8 cellular contexts compared by ENCODE assay signal in the genomic region with DNA sequence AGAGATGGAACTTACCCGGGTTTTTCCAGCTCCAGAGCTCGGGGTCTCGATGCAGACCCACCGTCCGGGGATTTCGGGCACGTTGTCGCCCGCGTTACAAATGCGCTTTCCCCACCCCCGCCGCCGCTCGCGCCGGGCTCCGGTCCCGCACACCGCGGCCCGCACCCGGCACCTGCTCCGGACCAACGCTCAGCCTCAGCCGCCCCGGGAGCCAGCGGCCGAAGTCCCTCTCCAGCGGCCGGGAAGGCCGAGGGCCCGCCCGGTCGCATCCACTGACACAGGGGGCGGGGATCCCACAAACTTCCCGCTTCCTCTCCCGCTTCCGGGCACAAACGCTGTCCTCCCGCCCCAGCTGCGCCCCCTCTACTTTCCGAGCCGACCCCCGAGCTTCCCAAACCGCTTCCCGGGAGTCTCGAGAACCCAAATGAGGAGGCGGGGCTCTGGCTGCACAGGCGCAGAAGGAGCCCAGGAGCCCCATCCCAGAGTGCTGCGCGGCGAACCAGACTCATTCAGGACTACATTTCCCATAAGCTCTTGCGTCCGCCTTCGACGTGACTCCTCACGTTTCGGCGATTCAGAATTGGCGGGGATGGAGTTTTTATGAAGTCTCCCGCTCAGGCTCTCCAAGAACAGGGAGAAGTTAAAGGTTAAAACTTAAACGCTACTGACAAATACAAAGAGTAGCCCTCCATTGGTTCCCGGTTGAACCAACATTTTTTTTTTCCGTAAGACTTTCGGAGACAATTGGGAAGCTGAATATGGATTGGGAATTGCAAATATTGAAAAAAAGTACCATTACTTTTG. TPM values are rescaled to one million over a fixed set of nuclear protein-coding genes. Genes with fewer than 3 reads are reported as not detected.
DNase-seq lines count a peak whose midpoint lies in the region; ATAC-seq and TF ChIP-seq lines count a peak whose summit lies in the region.

A gene (minus strand): TSS at position 442 of the 804 bp plus-strand sequence. CDS start 2,553 bp downstream, outside the sequence.

- ATAC-seq in GM19395 (IDR thresholded peaks at IDR 0.05; ENCODE audit: unreplicated experiment) (peak; percentile 92), HG03565 (IDR thresholded peaks at IDR 0.05; ENCODE audit: unreplicated experiment) (peak; percentile 90), right lobe of liver (peak; percentile 94 to 96 (median 96))

- H3K4me1 Mint-ChIP-seq in CD14-positive monocyte: peaks cover 27% of the 10 kb centered on the region

- peak within 1 kb of the TSS; percentile 68 to 75 for H3K9ac ChIP-seq in duodenal mucosa (ENCODE audit: low read depth in 1 of 2, low read length in 2 of 2)

- H3K4me1 ChIP-seq in duodenal mucosa (ENCODE audit: control insufficient read depth in 1 of 2, insufficient read depth in 2 of 2, low read length in 2 of 2): peaks cover 20 to 28% of the 10 kb centered on the region in 2 donors
- H3K4me1 ChIP-seq in right lobe of liver: peaks cover 0 to 35% (median 10%) of the 10 kb centered on the region in 4 donors

- H3K4me3 Mint-ChIP-seq in CD14-positive monocyte: peak within 1 kb of the TSS; percentile 100

- peaks cover 7 to 12% (median 10%) of the 10 kb centered on the region in 3 donors for H3K27me3 Mint-ChIP-seq in CD14-positive monocyte (ENCODE audit: low read depth in 3 of 3)

- H3K9me3 ChIP-seq in duodenal mucosa (ENCODE audit: control insufficient read depth in 1 of 2, low read length in 2 of 2): peaks cover 1 to 7% of the 10 kb centered on the region in 2 donors
- no peaks in the 10 kb centered on the region for H3K9me3 ChIP-seq in right lobe of liver

- peak within 1 kb of the TSS; percentile 86 to 98 (median 93) for H3K27ac Mint-ChIP-seq in CD14-positive monocyte

- H3K9me3 Mint-ChIP-seq in CD14-positive monocyte: peaks cover 0 to 9% (median 6%) of the 10 kb centered on the region in 7 donors

- peak within 1 kb of the TSS; percentile 69 to 81 for H3K4me3 ChIP-seq in duodenal mucosa (ENCODE audit: low read depth in 1 of 2, low read length in 2 of 2)
- peak within 1 kb of the TSS; percentile 83 to 85 (median 84) for H3K4me3 ChIP-seq in right lobe of liver

- peak; percentile 47 for TF ChIP-seq POLR2A in right lobe of liver (IDR thresholded peaks at IDR 0.05)

- peaks cover 4 to 8% of the 10 kb centered on the region in 2 donors for H3K36me3 Mint-ChIP-seq in CD14-positive monocyte

- H3K27ac ChIP-seq in duodenal mucosa (ENCODE audit: low read depth, low read length) (peak within 1 kb of the TSS; percentile 74), right lobe of liver (peak within 1 kb of the TSS; percentile 42 to 81 (median 63))

- H3K27me3 ChIP-seq in duodenal mucosa (ENCODE audit: control insufficient read depth in 1 of 2, insufficient read depth in 2 of 2, low read length in 2 of 2): no peaks in the 10 kb centered on the region
- H3K27me3 ChIP-seq in right lobe of liver: no peaks in the 10 kb centered on the region

- DNase-seq in CD14-positive monocyte (ENCODE audit: low spot score) (peak; percentile 83), NCI-H774 (lab: John Stamatoyannopoulos, UW) (peak; percentile 93), right lobe of liver (peak; percentile 93 to 95 (median 95))
- DNase-seq in activated CD4-positive, alpha-beta T cell treated with anti-CD3 and anti-CD28 coated beads, Interleukin-2, amount 50 U/mL, for 48 hours: peak; percentile 84 to 89
- peak; percentile 88 for DNase-seq in stimulated activated CD4-positive, alpha-beta T cell treated with anti-CD3 and anti-CD28 coated beads, Interleukin-4, amount 100 ng/mL, for 24 hours

- 1% methylated on average over 22 of the region's 66 CpGs for WGBS in right lobe of liver (ENCODE audit: insufficient coverage, low coverage, low lambda C conversion rate, missing lambda C conversion rate)

- intact Hi-C loops in CD14-positive monocyte (cut with micrococcal nuclease) (loop anchor here (5.0 to 10.0 kb wide), 2 partner anchors 558 to 761 kb away; a partner anchor contains a TSS), right lobe of liver (cut with DNase I) (no loop called here)

- H3K36me3 ChIP-seq in duodenal mucosa (ENCODE audit: control insufficient read depth in 1 of 2, insufficient read depth in 2 of 2, low read length in 2 of 2): no peaks in the 10 kb centered on the region
- no peaks in the 10 kb centered on the region for H3K36me3 ChIP-seq in right lobe of liver

- TF ChIP-seq CTCF in CD14-positive monocyte (IDR thresholded peaks at IDR 0.05) (no peak), right lobe of liver (IDR thresholded peaks at IDR 0.05) (no peak)

RNA-seq across cellular contexts. Expression of the gene that starts here (rescaled TPM):
- polyA plus RNA-seq in CD14-positive monocyte: 1 to 10 TPM; 1.1 TPM
- total RNA-seq in right lobe of liver: 1 to 10 TPM; 2.1 to 3.7 (median 3.0) TPM

Comparison
In these comparisons a context has a peak if more than half of its experiments do, and no peak if none do; other contexts are left out.
1. Peak in every context shown above with its lines: DNase-seq, ATAC-seq, H3K4me3 ChIP-seq and H3K27ac ChIP-seq.
2. intact Hi-C loops: an anchor here in CD14-positive monocyte (5.0 to 10.0 kb wide); none called in right lobe of liver.